In genomic region chr2:42099431-42100173, GRCh38 we compare ENCODE assay signal across 11 cellular contexts. TPM values are rescaled to one million over a fixed set of nuclear protein-coding genes. Genes with fewer than 3 reads are reported as not detected.
DNase-seq lines count a peak whose midpoint lies in the region; ATAC-seq lines count a peak whose summit lies in the region.
"Had no signal": no experiment of that assay in that cellular context is flagged by ENCODE, and none has a peak within 500 bp of the region (broad histone marks: within the 10 kb centered on the region; RNA-seq: fewer than 3 reads in every experiment).

No MANE protein-coding gene starts in this region.

- H3K56ac ChIP-seq in mesendoderm (ENCODE audit: low read length) = no peak overlapping the region

- H3K4me3 ChIP-seq in right cardiac atrium (ENCODE audit: low read length) = no peak overlapping the region
- no peak overlapping the region for H3K4me3 ChIP-seq in mesendoderm (ENCODE audit: low read length)

- no peak overlapping the region for H4K5ac ChIP-seq in mesendoderm (ENCODE audit: low read length)

- 95% methylated on average over 6 of the region's 6 CpGs for WGBS in right cardiac atrium
- WGBS in mesendoderm (ENCODE audit: extremely low coverage, insufficient coverage, low lambda C conversion rate) = no CpG with 5 or more reads among the region's 6 CpGs

- peak overlapping the region; percentile 60 for H3K27ac Mint-ChIP-seq in activated T-helper 17 cell treated with anti-CD3 and anti-CD28 coated beads, Interleukin-2, amount 50 U/mL, for 72 hours

- no peaks in the 10 kb centered on the region for H3K79me2 ChIP-seq in mesendoderm (ENCODE audit: control insufficient read depth, insufficient read depth, low read length)

- intact Hi-C loops in right cardiac atrium (cut with DNase I) (loop anchor here (5.0 to 10.0 kb wide), 8 partner anchors 38 to 263 kb away; partner anchors contain the start of gene COX7A2L (in 1 of the 4)), Right ventricle myocardium inferior (cut with DNase I) (loop anchor here (2.0 to 5.0 kb wide), 2 partner anchors 38 to 97 kb away; no protein-coding TSS in a partner anchor), left colon (cut with DNase I, micrococcal nuclease) (loop anchor here in 1 of 2 donors (5.0 to 10.0 kb wide), 2 partner anchors 95 to 133 kb away; no protein-coding TSS in a partner anchor)

- DNase-seq in right cardiac atrium (no peak), Right ventricle myocardium inferior (ENCODE audit: missing footprints) (no peak), mesendoderm (peak; percentile 64), left colon (no peak), AML-193 (lab: John Stamatoyannopoulos, UW) (no peak)
- no peak for DNase-seq in activated CD4-positive, CD25-positive, alpha-beta regulatory T cell (lab: John Stamatoyannopoulos, UW)
- DNase-seq: NCI-H1048; stimulated activated CD4-positive, alpha-beta T cell treated with anti-CD3 and anti-CD28 coated beads, Interleukin-12 subunit alpha, Interleukin-12 subunit beta, amount 100 ng/mL, for 4 hours; stimulated activated naive CD8-positive, alpha-beta T cell treated with anti-CD3 and anti-CD28 coated beads, Interleukin-15, amount 100 ng/mL, for 72 hours had no signal

- H3K9me3 ChIP-seq in right cardiac atrium (ENCODE audit: control insufficient read depth, low read length) = no peaks in the 10 kb centered on the region

- H3K27ac ChIP-seq in right cardiac atrium (ENCODE audit: low read length) (peak overlapping the region; percentile 2), mesendoderm (ENCODE audit: low read depth, low read length) (no peak overlapping the region)

- no peaks in the 10 kb centered on the region for H3K36me3 Mint-ChIP-seq in activated T-helper 17 cell treated with anti-CD3 and anti-CD28 coated beads, Interleukin-2, amount 50 U/mL, for 72 hours (ENCODE audit: low read depth)

- H3K4me2 ChIP-seq in mesendoderm (ENCODE audit: low read length) = no peak overlapping the region

- peak overlapping the region; percentile 82 for H2AK5ac ChIP-seq in mesendoderm (ENCODE audit: low read length)

- H3K27me3 ChIP-seq in right cardiac atrium (ENCODE audit: control insufficient read depth, insufficient read depth) (no peaks in the 10 kb centered on the region), mesendoderm (ENCODE audit: insufficient read depth, low read length, poor library complexity) (no peaks in the 10 kb centered on the region)

- H3K9me3 Mint-ChIP-seq in activated T-helper 17 cell treated with anti-CD3 and anti-CD28 coated beads, Interleukin-2, amount 50 U/mL, for 72 hours = peaks cover 3% of the 10 kb centered on the region

- ATAC-seq in right cardiac atrium (no peak), Right ventricle myocardium inferior (no peak), left colon (no peak), GM19328 (IDR thresholded peaks at IDR 0.05; ENCODE audit: unreplicated experiment) (no peak)
- ATAC-seq in activated T-helper 17 cell treated with anti-CD3 and anti-CD28 coated beads, Interleukin-2, amount 50 U/mL, for 72 hours (replicated peaks) = no peak
- ATAC-seq: stimulated activated naive CD8-positive, alpha-beta T cell treated with anti-CD3 and anti-CD28 coated beads, Interleukin-15, amount 100 ng/mL, for 72 hours had no signal

- no peaks in the 10 kb centered on the region for H3K36me3 ChIP-seq in mesendoderm (ENCODE audit: control insufficient read depth, insufficient read depth, low read length)

- H3K79me1 ChIP-seq in mesendoderm (ENCODE audit: low read length) = no peaks in the 10 kb centered on the region

- no peak overlapping the region for H3K9ac ChIP-seq in mesendoderm (ENCODE audit: low read length)

- H2BK5ac ChIP-seq in mesendoderm (ENCODE audit: low read length) = no peak overlapping the region

- H3K4me1 ChIP-seq in right cardiac atrium (ENCODE audit: control insufficient read depth, insufficient read depth, low read length) = peaks cover 6% of the 10 kb centered on the region
- H3K4me1 ChIP-seq in mesendoderm (ENCODE audit: control insufficient read depth, low read depth, low read length) = peaks cover 5% of the 10 kb centered on the region

- no peak overlapping the region for H4K8ac ChIP-seq in mesendoderm (ENCODE audit: low read depth, low read length)

- H2BK15ac ChIP-seq in mesendoderm (replicated peaks; ENCODE audit: low read depth) = no peak overlapping the region

- peaks cover 38% of the 10 kb centered on the region for H3K4me1 Mint-ChIP-seq in activated T-helper 17 cell treated with anti-CD3 and anti-CD28 coated beads, Interleukin-2, amount 50 U/mL, for 72 hours

- H3K23ac ChIP-seq in mesendoderm (ENCODE audit: low read length) = no peak overlapping the region

- no peak overlapping the region for H3K18ac ChIP-seq in mesendoderm (ENCODE audit: low read length)

- H3K4ac ChIP-seq in mesendoderm (ENCODE audit: low read depth, low read length) = no peak overlapping the region

- H3K4me3 Mint-ChIP-seq in activated T-helper 17 cell treated with anti-CD3 and anti-CD28 coated beads, Interleukin-2, amount 50 U/mL, for 72 hours = peak overlapping the region; percentile 39

- H3K27me3 Mint-ChIP-seq in activated T-helper 17 cell treated with anti-CD3 and anti-CD28 coated beads, Interleukin-2, amount 50 U/mL, for 72 hours = no peaks in the 10 kb centered on the region
- H3K27me3 Mint-ChIP-seq: stimulated activated naive CD8-positive, alpha-beta T cell treated with anti-CD3 and anti-CD28 coated beads, Interleukin-15, amount 100 ng/mL, for 72 hours had no signal

- H2BK120ac ChIP-seq in mesendoderm (ENCODE audit: low read depth, low read length) = no peak overlapping the region

RNA-seq across cellular contexts. Expression of gene PKDCC, which starts 51.8 kb away (rescaled TPM):
- 100 to 1,000 TPM in 3 of 4 donors, 10 to 100 TPM in 1; 92.2 to 189 (median 131) TPM for total RNA-seq in right cardiac atrium
- polyA plus RNA-seq in right cardiac atrium = 145 TPM
- total RNA-seq in Right ventricle myocardium inferior = 114 TPM
- total RNA-seq in activated T-helper 17 cell treated with anti-CD3 and anti-CD28 coated beads, Interleukin-2, amount 50 U/mL, for 72 hours = not detected
- polyA plus RNA-seq in mesendoderm (2013, experiment 1 of 2) = 4.4 TPM
- 4.6 TPM for polyA plus RNA-seq in mesendoderm (2013, experiment 2 of 2)
- 10 to 100 TPM; 68.5 to 74.0 TPM for total RNA-seq in left colon

Comparison
In these comparisons a context has a peak if more than half of its experiments do, and no peak if none do; other contexts are left out.
1. RNA of gene PKDCC, which starts 51.8 kb away (total RNA-seq): 92.2 to 189 TPM in right cardiac atrium, 114 TPM in Right ventricle myocardium inferior (single experiment) and 68.5 to 74.0 TPM in left colon; not detected in activated T-helper 17 cell treated with anti-CD3 and anti-CD28 coated beads, Interleukin-2, amount 50 U/mL, for 72 hours; every median in the first group is over 10 times any median in the second.